Comparison of ENCODE assay signal across 8 cellular contexts in genomic region chr15:99249270-99249817, GRCh38. TPM values are rescaled to one million over a fixed set of nuclear protein-coding genes. Genes with fewer than 3 reads are reported as not detected.
A peak's percentile ranks its signal among the peaks of the same experiment; 100 is the strongest.
DNase-seq lines count a peak whose midpoint lies in the region; ATAC-seq and TF ChIP-seq lines count a peak whose summit lies in the region.

Gene TTC23 (minus strand): TSS chr15:99249581. CDS start chr15:99228712, 20,869 bp downstream.

- H3K4me1 ChIP-seq in HUES48 (ENCODE audit: control insufficient read depth, insufficient read depth, low read length) (peaks cover 7% of the 10 kb centered on the region; the same call in 1 of the 2 replicates), right atrium auricular region (peaks cover 0 to 41% of the 10 kb centered on the region in 2 donors)

- no peak for TF ChIP-seq CTCF in BJ (IDR thresholded peaks at IDR 0.05; ENCODE audit: insufficient read depth, low read depth, low read length)
- TF ChIP-seq CTCF in right atrium auricular region (IDR thresholded peaks at IDR 0.05): no peak
- TF ChIP-seq CTCF in progenitor cell of endocrine pancreas (IDR thresholded peaks at IDR 0.05; ENCODE audit: unreplicated experiment): no peak

- peak within 1 kb of the TSS; percentile 65 for H3K9ac ChIP-seq in HUES48 (ENCODE audit: low read depth, low read length)

- peak within 1 kb of the TSS; percentile 96 for H3K27ac Mint-ChIP-seq in progenitor cell of endocrine pancreas

- no peaks in the 10 kb centered on the region for H3K36me3 Mint-ChIP-seq in progenitor cell of endocrine pancreas (ENCODE audit: insufficient read depth)

- POLR2A ChIA-PET in BJ (lab: Charles Lee): interaction anchor here (0.6 kb wide), 1 partner anchor 484 kb away, joined by 8 read pairs; the partner anchor contains the start of gene LYSMD4

- ATAC-seq in HG02981 (IDR thresholded peaks at IDR 0.05; ENCODE audit: unreplicated experiment): no peak

- no peak within 1 kb of the TSS for H3K4me3 Mint-ChIP-seq in progenitor cell of endocrine pancreas (ENCODE audit: low read depth)

- H3K36me3 ChIP-seq in BJ (ENCODE audit: control insufficient read depth, insufficient read depth, low read length) (no peaks in the 10 kb centered on the region), HUES48 (ENCODE audit: control insufficient read depth, insufficient read depth, low read length) (peaks cover 4% of the 10 kb centered on the region; the same call in 1 of the 2 replicates), right atrium auricular region (peaks cover 8% of the 10 kb centered on the region)

- H3K4me3 ChIP-seq in BJ (ENCODE audit: low read depth, low read length) (peak within 1 kb of the TSS; percentile 57), HUES48 (ENCODE audit: low read depth, low read length) (peak within 1 kb of the TSS; percentile 90), right atrium auricular region (peak within 1 kb of the TSS; percentile 74 to 88)

- peaks cover 14% of the 10 kb centered on the region for H3K4me1 Mint-ChIP-seq in progenitor cell of endocrine pancreas (ENCODE audit: low read depth)

- CTCF ChIA-PET in BJ (lab: Yijun Ruan, JAX): interaction anchor here (0.8 kb wide), 1 partner anchor 507 kb away, joined by 3 read pairs; no protein-coding TSS in a partner anchor

- H3K27me3 ChIP-seq in BJ (ENCODE audit: control insufficient read depth, insufficient read depth, low read length): no peaks in the 10 kb centered on the region
- no peaks in the 10 kb centered on the region for H3K27me3 ChIP-seq in HUES48 (ENCODE audit: control insufficient read depth, insufficient read depth, low read length)
- no peaks in the 10 kb centered on the region for H3K27me3 ChIP-seq in right atrium auricular region

- H3K9me3 ChIP-seq in HUES48 (ENCODE audit: control insufficient read depth, insufficient read depth, low read length): no peaks in the 10 kb centered on the region
- no peaks in the 10 kb centered on the region for H3K9me3 ChIP-seq in right atrium auricular region

- peak within 1 kb of the TSS; percentile 92 for H3K27ac ChIP-seq in HUES48 (ENCODE audit: low read depth, low read length)
- H3K27ac ChIP-seq in angular gyrus (ENCODE audit: low read depth, low read length): peak within 1 kb of the TSS; percentile 29
- peak within 1 kb of the TSS; percentile 92 to 96 for H3K27ac ChIP-seq in right atrium auricular region

- H3K9me3 Mint-ChIP-seq in progenitor cell of endocrine pancreas (ENCODE audit: low read depth): no peaks in the 10 kb centered on the region

- H3K27me3 Mint-ChIP-seq in progenitor cell of endocrine pancreas: no peaks in the 10 kb centered on the region

- DNase-seq in BJ (ENCODE audit: low read depth): peak; percentile 84
- peak; percentile 60 for DNase-seq in right atrium auricular region (ENCODE audit: low spot score)
- no peak for DNase-seq in progenitor cell of endocrine pancreas (ENCODE audit: low spot score, unreplicated experiment)
- no peak for DNase-seq in NCI-H2107 treated with DMSO at 0.1 percent for 48 hours (lab: John Stamatoyannopoulos, UW; ENCODE audit: unreplicated experiment)
- DNase-seq in NCI-H1417 treated with DMSO at 0.1 percent for 48 hours (lab: John Stamatoyannopoulos, UW): no peak

RNA-seq across cellular contexts. Expression of gene TTC23, which starts in this region (rescaled TPM):
- 3.6 and 5.1 TPM in 2 replicates for polyA plus RNA-seq in BJ (2011; rRNA removed)
- 6.4 and 9.4 TPM in 2 replicates for polyA minus RNA-seq in BJ (2011; rRNA and poly(A)+ RNA removed)
- 10 to 100 TPM; 13.6 to 14.6 TPM for total RNA-seq in right atrium auricular region
- total RNA-seq in progenitor cell of endocrine pancreas: 23.0 and 28.4 TPM in 2 replicates

Comparison
In these comparisons a context has a peak if more than half of its experiments do, and no peak if none do; other contexts are left out.
1. DNase-seq: peak in BJ (single experiment) and right atrium auricular region (single experiment); none in progenitor cell of endocrine pancreas (single experiment), NCI-H2107 treated with DMSO at 0.1 percent for 48 hours (single experiment) and NCI-H1417 treated with DMSO at 0.1 percent for 48 hours (single experiment).
2. H3K27ac ChIP-seq: peak in every context shown above with its lines; median percentile 94 in right atrium auricular region; 92 in HUES48; 29 in angular gyrus.
3. Peak in every context shown above with its lines, with median percentiles within 50 percentile points of each other: H3K4me3 ChIP-seq.